14 cellular contexts compared by ENCODE assay signal in genomic region chr4:153211986-153212720, GRCh38. TPM values are rescaled to one million over a fixed set of nuclear protein-coding genes. Genes with fewer than 3 reads are reported as not detected.
DNase-seq lines count a peak whose midpoint lies in the region; ATAC-seq, FAIRE-seq and TF ChIP-seq lines count a peak whose summit lies in the region.
"Had no signal": no experiment of that assay in that cellular context is flagged by ENCODE, and none has a peak within 500 bp of the region (broad histone marks: within the 10 kb centered on the region; RNA-seq: fewer than 3 reads in every experiment).

No MANE protein-coding gene starts in this region.

- H3K9ac ChIP-seq in GM23248 (no peak overlapping the region), endodermal cell (ENCODE audit: extremely low read depth, low read length, poor library complexity, severe bottlenecking) (no peak overlapping the region)

- in situ Hi-C loops in GM23248 (cut with MboI) = no loop called here

- no peak overlapping the region for H3K27ac Mint-ChIP-seq in endodermal cell
- H3K27ac Mint-ChIP-seq in nephron progenitor cell = peak overlapping the region; percentile 20
- H3K27ac Mint-ChIP-seq in activated CD8-positive, alpha-beta memory T cell treated with anti-CD3 and anti-CD28 coated beads, Interleukin-2, amount 10 ng/mL, durations not matched to agents 7 days and 5 days = no peak overlapping the region
- H3K27ac Mint-ChIP-seq: activated CD4-positive, alpha-beta T cell treated with anti-CD3 and anti-CD28 coated beads, Interleukin-2, amount 10 ng/mL, durations not matched to agents 24 days and 14 days; CD8-positive, alpha-beta T cell had no signal

- H3K79me2 ChIP-seq in GM23248 (ENCODE audit: insufficient read depth) = no peaks in the 10 kb centered on the region

- H3K27ac ChIP-seq in GM23248 (peak overlapping the region; percentile 17), endodermal cell (ENCODE audit: low read depth, low read length) (peak overlapping the region; percentile 96)
- H3K27ac ChIP-seq: heart right ventricle had no signal

- H3F3A ChIP-seq in GM23248 (ENCODE audit: insufficient read depth) = peaks cover 18% of the 10 kb centered on the region

- no peak overlapping the region for H3K4me2 ChIP-seq in GM23248 (ENCODE audit: unreplicated experiment)

- H3K27me3 ChIP-seq in GM23248 (replicated peaks; ENCODE audit: insufficient read depth) = no peaks in the 10 kb centered on the region
- no peaks in the 10 kb centered on the region for H3K27me3 ChIP-seq in endodermal cell (ENCODE audit: control insufficient read depth, insufficient read depth, low read length, poor library complexity, severe bottlenecking)
- H3K27me3 ChIP-seq: heart right ventricle had no signal

- H3K9me3 ChIP-seq in GM23248 (ENCODE audit: low read depth) (no peaks in the 10 kb centered on the region), endodermal cell (ENCODE audit: control insufficient read depth, low read length) (no peaks in the 10 kb centered on the region)
- H3K9me3 ChIP-seq: heart right ventricle had no signal

- no peak overlapping the region for H2AFZ ChIP-seq in GM23248

- H4K20me1 ChIP-seq in GM23248 (ENCODE audit: insufficient read depth) = no peaks in the 10 kb centered on the region

- H3K4me1 Mint-ChIP-seq in endodermal cell (peaks cover 24% of the 10 kb centered on the region), nephron progenitor cell (peaks cover 45% of the 10 kb centered on the region)
- H3K4me1 Mint-ChIP-seq in activated CD8-positive, alpha-beta memory T cell treated with anti-CD3 and anti-CD28 coated beads, Interleukin-2, amount 10 ng/mL, durations not matched to agents 7 days and 5 days = peaks cover under 1% of the 10 kb centered on the region

- no peaks in the 10 kb centered on the region for H3K36me3 ChIP-seq in GM23248 (ENCODE audit: low read depth)
- peaks cover 35% of the 10 kb centered on the region for H3K36me3 ChIP-seq in endodermal cell (ENCODE audit: control insufficient read depth, insufficient read depth, low read length)
- H3K36me3 ChIP-seq: heart right ventricle had no signal

- no peak for FAIRE-seq in GM19239 (lab: Jason Lieb, UNC)

- H3K9me3 Mint-ChIP-seq in endodermal cell = no peaks in the 10 kb centered on the region
- H3K9me3 Mint-ChIP-seq in nephron progenitor cell = peaks cover 10% of the 10 kb centered on the region
- no peaks in the 10 kb centered on the region for H3K9me3 Mint-ChIP-seq in activated CD8-positive, alpha-beta memory T cell treated with anti-CD3 and anti-CD28 coated beads, Interleukin-2, amount 10 ng/mL, durations not matched to agents 7 days and 5 days (ENCODE audit: low read depth)
- H3K9me3 Mint-ChIP-seq: activated CD4-positive, alpha-beta T cell treated with anti-CD3 and anti-CD28 coated beads, Interleukin-2, amount 10 ng/mL, durations not matched to agents 24 days and 14 days; CD8-positive, alpha-beta T cell had no signal

- H3K9me2 ChIP-seq in GM23248 (ENCODE audit: insufficient read depth) = no peaks in the 10 kb centered on the region

- TF ChIP-seq CTCF in endodermal cell (conservative IDR thresholded peaks at IDR 0.05) (no peak), nephron progenitor cell (IDR thresholded peaks at IDR 0.05) (no peak)

- WGBS in GM23248 (ENCODE audit: low coverage in 1 of 2, low lambda C conversion rate in 2 of 2, missing lambda C conversion rate in 2 of 2), 2 experiments = 27 to 28% methylated on average over 5 of the region's 5 CpGs
- 86 to 94% methylated on average over 3 to 5 of the region's 5 CpGs for WGBS in endodermal cell (ENCODE audit: insufficient coverage in 1 of 2, insufficient read length in 1 of 2), 2 experiments

- DNase-seq in GM23248 (peak; percentile 86), OCI-M1 (lab: John Stamatoyannopoulos, UW) (peak; percentile 27), endodermal cell (no peak), nephron progenitor cell (no peak), GM19239 (ENCODE audit: insufficient read length, low spot score) (no peak)
- no peak for DNase-seq in activated CD8-positive, alpha-beta memory T cell treated with anti-CD3 and anti-CD28 coated beads, Interleukin-2, amount 10 ng/mL, durations not matched to agents 7 days and 5 days
- DNase-seq: activated CD4-positive, alpha-beta T cell treated with anti-CD3 and anti-CD28 coated beads, Interleukin-2, amount 10 ng/mL, durations not matched to agents 24 days and 14 days; activated gamma-delta T cell treated with Interleukin-2 at 50 U/mL for 16 hours; CD8-positive, alpha-beta T cell; NCI-H1417; stimulated activated naive CD4-positive, alpha-beta T cell treated with Interleukin-2 at 50 U/mL for 16 hours had no signal

- H3K4me3 Mint-ChIP-seq in endodermal cell = no peak overlapping the region
- no peak overlapping the region for H3K4me3 Mint-ChIP-seq in nephron progenitor cell
- H3K4me3 Mint-ChIP-seq in activated CD8-positive, alpha-beta memory T cell treated with anti-CD3 and anti-CD28 coated beads, Interleukin-2, amount 10 ng/mL, durations not matched to agents 7 days and 5 days = no peak overlapping the region
- H3K4me3 Mint-ChIP-seq: activated CD4-positive, alpha-beta T cell treated with anti-CD3 and anti-CD28 coated beads, Interleukin-2, amount 10 ng/mL, durations not matched to agents 24 days and 14 days; CD8-positive, alpha-beta T cell had no signal

- H3K36me3 Mint-ChIP-seq in endodermal cell (ENCODE audit: low read depth) = peaks cover 51% of the 10 kb centered on the region
- peaks cover 48% of the 10 kb centered on the region for H3K36me3 Mint-ChIP-seq in nephron progenitor cell (ENCODE audit: low read depth)
- H3K36me3 Mint-ChIP-seq in activated CD8-positive, alpha-beta memory T cell treated with anti-CD3 and anti-CD28 coated beads, Interleukin-2, amount 10 ng/mL, durations not matched to agents 7 days and 5 days = no peaks in the 10 kb centered on the region
- H3K36me3 Mint-ChIP-seq: CD8-positive, alpha-beta T cell had no signal

- CTCF ChIA-PET in activated CD8-positive, alpha-beta memory T cell treated with anti-CD3 and anti-CD28 coated beads, Interleukin-2, amount 10 ng/mL, durations not matched to agents 7 days and 5 days (lab: Charles Lee) = no interaction called here

- H3K27me3 Mint-ChIP-seq in endodermal cell (ENCODE audit: insufficient read depth) (peaks cover 61% of the 10 kb centered on the region), nephron progenitor cell (ENCODE audit: low read depth, poor library complexity) (peaks cover 3% of the 10 kb centered on the region)
- H3K27me3 Mint-ChIP-seq in activated CD8-positive, alpha-beta memory T cell treated with anti-CD3 and anti-CD28 coated beads, Interleukin-2, amount 10 ng/mL, durations not matched to agents 7 days and 5 days = peaks cover 52% of the 10 kb centered on the region

- H3K4me3 ChIP-seq in GM23248 (no peak overlapping the region), endodermal cell (ENCODE audit: low read length) (no peak overlapping the region)
- H3K4me3 ChIP-seq: heart right ventricle had no signal

- ATAC-seq in activated CD8-positive, alpha-beta memory T cell treated with anti-CD3 and anti-CD28 coated beads, Interleukin-2, amount 10 ng/mL, durations not matched to agents 7 days and 5 days = no peak
- no peak for ATAC-seq in HG02623 (IDR thresholded peaks at IDR 0.05; ENCODE audit: unreplicated experiment)
- no peak for ATAC-seq in GM18868 (IDR thresholded peaks at IDR 0.05; ENCODE audit: unreplicated experiment)
- ATAC-seq: CD8-positive, alpha-beta T cell had no signal

- H3K4me1 ChIP-seq in GM23248 (ENCODE audit: insufficient read depth) (0 out of 2 replicates have a peak, but pooled peaks cover 3% of the 10 kb centered on the region), endodermal cell (ENCODE audit: control insufficient read depth, insufficient read depth, low read length) (peaks cover 9% of the 10 kb centered on the region)

RNA-seq across cellular contexts. Expression of gene TRIM2, which starts 7.9 kb away (rescaled TPM):
- 26.4 and 32.4 TPM in 2 replicates for total RNA-seq in GM23248 (2014; rRNA removed; shearing (Covaris generic))
- 10.7 and 12.3 TPM in 2 replicates for polyA plus RNA-seq in GM23248 (2016; fragmentation: Nextera tagmentation; extraction: Ambion mirVana)
- 10 to 100 TPM; 31.8 to 56.1 TPM for total RNA-seq in endodermal cell
- 83.8 TPM for polyA plus RNA-seq in endodermal cell (2013, experiment 1 of 2)
- polyA plus RNA-seq in endodermal cell (2013, experiment 2 of 2) = 72.7 TPM
- total RNA-seq in activated CD8-positive, alpha-beta memory T cell treated with anti-CD3 and anti-CD28 coated beads, Interleukin-2, amount 10 ng/mL, durations not matched to agents 7 days and 5 days = not detected
- total RNA-seq: activated CD4-positive, alpha-beta T cell treated with anti-CD3 and anti-CD28 coated beads, Interleukin-2, amount 10 ng/mL, durations not matched to agents 24 days and 14 days had no signal

Comparison
In these comparisons a context has a peak if more than half of its experiments do, and no peak if none do; other contexts are left out.
1. DNase-seq: peak in GM23248 (single experiment) and OCI-M1 (single experiment); none in endodermal cell (single experiment), nephron progenitor cell (single experiment), activated CD8-positive, alpha-beta memory T cell treated with anti-CD3 and anti-CD28 coated beads, Interleukin-2, amount 10 ng/mL, durations not matched to agents 7 days and 5 days (single experiment) and GM19239 (single experiment).
2. RNA of gene TRIM2, which starts 7.9 kb away (total RNA-seq): 31.8 to 56.1 TPM in endodermal cell and 26.4 to 32.4 TPM in GM23248; not detected in activated CD8-positive, alpha-beta memory T cell treated with anti-CD3 and anti-CD28 coated beads, Interleukin-2, amount 10 ng/mL, durations not matched to agents 7 days and 5 days; every median in the first group is over 10 times any median in the second.